1 cellular context compared by ENCODE assay signal in the genomic region with DNA sequence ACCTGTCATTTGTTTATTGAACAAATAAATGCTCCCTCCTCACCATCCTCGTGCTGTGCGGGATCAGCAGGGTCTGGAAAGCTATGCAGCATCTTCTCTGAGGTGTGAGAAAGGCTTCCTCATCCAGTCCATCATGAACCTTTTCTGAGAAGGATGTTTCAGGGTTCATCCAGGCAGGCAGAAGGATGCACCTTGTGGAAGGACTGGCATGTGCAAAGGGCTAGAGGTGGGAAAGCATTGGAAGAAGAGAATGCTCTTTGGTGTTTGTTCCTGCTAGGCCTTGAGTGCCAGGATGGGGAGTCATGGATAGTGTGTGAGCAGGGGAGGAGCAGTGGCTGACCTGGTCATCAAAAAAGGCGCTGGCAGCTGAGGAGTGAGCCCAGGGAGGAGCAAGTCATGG.
TF ChIP-seq lines count a peak whose summit lies in the region.

No MANE protein-coding gene starts in this region.

TF ChIP-seq in K562, 482 proteins besides CTCF, POLR2A, EP300 and RAD21 (continued from another document):
- TF ChIP-seq, protein P1, sequence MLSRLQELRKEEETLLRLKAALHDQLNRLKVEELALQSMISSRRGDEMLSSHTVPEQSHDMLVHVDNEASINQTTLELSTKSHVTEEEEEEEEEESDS (CRISPR knock-in tag; IDR thresholded peaks at IDR 0.05) = no peak
- TF ChIP-seq BCOR (IDR thresholded peaks at IDR 0.05) (peak; percentile 58), ZNF316 (IDR thresholded peaks at IDR 0.05) (no peak), RCOR1 (IDR thresholded peaks at IDR 0.05; ENCODE audit: borderline replicate concordance in 1 of 2, low read depth in 2 of 2, low read length in 2 of 2) (peak in 1 of 2 experiments; percentile 54; a peak in 1 of 4 replicates), FOSL1 (tag; conservative IDR thresholded peaks at IDR 0.05) (no peak), ZNF146 (CRISPR knock-in tag; IDR thresholded peaks at IDR 0.05; ENCODE audit: unreplicated experiment) (no peak), CEBPB (tag; IDR thresholded peaks at IDR 0.05) (no peak), NR3C1 (CRISPR knock-in tag; IDR thresholded peaks at IDR 0.05) (no peak), ZC3H8 (IDR thresholded peaks at IDR 0.05) (no peak), CBX1 (IDR thresholded peaks at IDR 0.05; ENCODE audit: low read depth) (peak; percentile 74; the same call in 1 of the 2 replicates), SMARCA5 (IDR thresholded peaks at IDR 0.05) (peak; percentile 43; the same call in 1 of the 2 replicates), MCM3 (IDR thresholded peaks at IDR 0.05) (no peak), PRMT5 (CRISPR knock-in tag; IDR thresholded peaks at IDR 0.05) (no peak)
- TF ChIP-seq, protein P2, sequence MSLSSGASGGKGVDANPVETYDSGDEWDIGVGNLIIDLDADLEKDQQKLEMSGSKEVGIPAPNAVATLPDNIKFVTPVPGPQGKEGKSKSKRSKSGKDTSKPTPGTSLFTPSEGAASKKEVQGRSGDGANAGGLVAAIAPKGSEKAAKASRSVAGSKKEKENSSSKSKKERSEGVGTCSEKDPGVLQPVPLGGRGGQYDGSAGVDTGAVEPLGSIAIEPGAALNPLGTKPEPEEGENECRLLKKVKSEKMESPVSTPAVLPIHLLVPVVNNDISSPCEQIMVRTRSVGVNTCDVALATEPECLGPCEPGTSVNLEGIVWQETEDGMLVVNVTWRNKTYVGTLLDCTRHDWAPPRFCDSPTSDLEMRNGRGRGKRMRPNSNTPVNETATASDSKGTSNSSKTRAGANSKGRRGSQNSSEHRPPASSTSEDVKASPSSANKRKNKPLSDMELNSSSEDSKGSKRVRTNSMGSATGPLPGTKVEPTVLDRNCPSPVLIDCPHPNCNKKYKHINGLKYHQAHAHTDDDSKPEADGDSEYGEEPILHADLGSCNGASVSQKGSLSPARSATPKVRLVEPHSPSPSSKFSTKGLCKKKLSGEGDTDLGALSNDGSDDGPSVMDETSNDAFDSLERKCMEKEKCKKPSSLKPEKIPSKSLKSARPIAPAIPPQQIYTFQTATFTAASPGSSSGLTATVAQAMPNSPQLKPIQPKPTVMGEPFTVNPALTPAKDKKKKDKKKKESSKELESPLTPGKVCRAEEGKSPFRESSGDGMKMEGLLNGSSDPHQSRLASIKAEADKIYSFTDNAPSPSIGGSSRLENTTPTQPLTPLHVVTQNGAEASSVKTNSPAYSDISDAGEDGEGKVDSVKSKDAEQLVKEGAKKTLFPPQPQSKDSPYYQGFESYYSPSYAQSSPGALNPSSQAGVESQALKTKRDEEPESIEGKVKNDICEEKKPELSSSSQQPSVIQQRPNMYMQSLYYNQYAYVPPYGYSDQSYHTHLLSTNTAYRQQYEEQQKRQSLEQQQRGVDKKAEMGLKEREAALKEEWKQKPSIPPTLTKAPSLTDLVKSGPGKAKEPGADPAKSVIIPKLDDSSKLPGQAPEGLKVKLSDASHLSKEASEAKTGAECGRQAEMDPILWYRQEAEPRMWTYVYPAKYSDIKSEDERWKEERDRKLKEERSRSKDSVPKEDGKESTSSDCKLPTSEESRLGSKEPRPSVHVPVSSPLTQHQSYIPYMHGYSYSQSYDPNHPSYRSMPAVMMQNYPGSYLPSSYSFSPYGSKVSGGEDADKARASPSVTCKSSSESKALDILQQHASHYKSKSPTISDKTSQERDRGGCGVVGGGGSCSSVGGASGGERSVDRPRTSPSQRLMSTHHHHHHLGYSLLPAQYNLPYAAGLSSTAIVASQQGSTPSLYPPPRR (CRISPR knock-in tag; IDR thresholded peaks at IDR 0.05; ENCODE audit: borderline replicate concordance) = no peak
- TF ChIP-seq, protein P3, sequence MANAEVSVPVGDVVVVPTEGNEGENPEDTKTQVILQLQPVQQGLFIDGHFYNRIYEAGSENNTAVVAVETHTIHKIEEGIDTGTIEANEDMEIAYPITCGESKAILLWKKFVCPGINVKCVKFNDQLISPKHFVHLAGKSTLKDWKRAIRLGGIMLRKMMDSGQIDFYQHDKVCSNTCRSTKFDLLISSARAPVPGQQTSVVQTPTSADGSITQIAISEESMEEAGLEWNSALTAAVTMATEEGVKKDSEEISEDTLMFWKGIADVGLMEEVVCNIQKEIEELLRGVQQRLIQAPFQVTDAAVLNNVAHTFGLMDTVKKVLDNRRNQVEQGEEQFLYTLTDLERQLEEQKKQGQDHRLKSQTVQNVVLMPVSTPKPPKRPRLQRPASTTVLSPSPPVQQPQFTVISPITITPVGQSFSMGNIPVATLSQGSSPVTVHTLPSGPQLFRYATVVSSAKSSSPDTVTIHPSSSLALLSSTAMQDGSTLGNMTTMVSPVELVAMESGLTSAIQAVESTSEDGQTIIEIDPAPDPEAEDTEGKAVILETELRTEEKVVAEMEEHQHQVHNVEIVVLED (CRISPR knock-in tag; IDR thresholded peaks at IDR 0.05) = no peak
TF ChIP-seq in K562: peak in this region for 8.
